1 cellular context compared by ENCODE assay signal in the genomic region with DNA sequence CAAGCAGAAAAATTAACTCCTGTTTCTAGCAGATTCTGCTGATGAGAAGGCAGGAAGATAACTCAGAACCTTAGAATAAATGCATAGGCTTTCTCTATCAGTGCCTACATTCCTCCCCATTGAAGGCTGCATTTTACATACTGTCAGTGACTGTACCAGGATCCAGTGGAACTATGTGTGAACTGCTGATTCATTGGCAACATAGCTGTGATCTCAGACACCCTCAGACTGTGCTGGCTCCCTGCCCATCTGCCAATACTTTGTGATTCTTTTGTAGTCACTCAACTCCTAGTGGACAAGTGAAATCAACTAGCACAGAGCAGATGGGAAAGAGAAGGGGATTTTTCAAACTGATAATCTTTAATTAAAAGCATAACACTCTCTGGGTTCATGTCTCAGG.
TF ChIP-seq lines count a peak whose summit lies in the region.

No MANE protein-coding gene starts in this region.

TF ChIP-seq in A549, 52 proteins besides CTCF, POLR2A, EP300 and RAD21:
- TF ChIP-seq, protein P1, sequence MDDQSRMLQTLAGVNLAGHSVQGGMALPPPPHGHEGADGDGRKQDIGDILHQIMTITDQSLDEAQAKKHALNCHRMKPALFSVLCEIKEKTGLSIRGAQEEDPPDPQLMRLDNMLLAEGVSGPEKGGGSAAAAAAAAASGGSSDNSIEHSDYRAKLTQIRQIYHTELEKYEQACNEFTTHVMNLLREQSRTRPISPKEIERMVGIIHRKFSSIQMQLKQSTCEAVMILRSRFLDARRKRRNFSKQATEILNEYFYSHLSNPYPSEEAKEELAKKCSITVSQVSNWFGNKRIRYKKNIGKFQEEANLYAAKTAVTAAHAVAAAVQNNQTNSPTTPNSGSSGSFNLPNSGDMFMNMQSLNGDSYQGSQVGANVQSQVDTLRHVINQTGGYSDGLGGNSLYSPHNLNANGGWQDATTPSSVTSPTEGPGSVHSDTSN (IDR thresholded peaks at IDR 0.05): no peak
- TF ChIP-seq FOSL2 (IDR thresholded peaks at IDR 0.05) (no peak), FOSL2 (CRISPR knock-in tag; IDR thresholded peaks at IDR 0.05) (peak; percentile 53)
